ENCODE assay signal across 8 cellular contexts in genomic region chr6:158644227-158645063, GRCh38. TPM values are rescaled to one million over a fixed set of nuclear protein-coding genes. Genes with fewer than 3 reads are reported as not detected.
DNase-seq lines count a peak whose midpoint lies in the region; ATAC-seq and TF ChIP-seq lines count a peak whose summit lies in the region.

Gene DYNLT1 (minus strand): TSS chr6:158644743. CDS start chr6:158644708, 35 bp downstream.

- H3K9ac ChIP-seq in duodenal mucosa (ENCODE audit: low read depth in 1 of 2, low read length in 2 of 2), result peak within 1 kb of the TSS; percentile 91 to 94

- peak within 1 kb of the TSS; percentile 97 for H3K27ac Mint-ChIP-seq in activated CD4-positive, alpha-beta memory T cell treated with anti-CD3 and anti-CD28 coated beads, Interleukin-2, amount 10 ng/mL, durations not matched to agents 7 days and 5 days

- no peaks in the 10 kb centered on the region for H3K27me3 Mint-ChIP-seq in activated CD4-positive, alpha-beta memory T cell treated with anti-CD3 and anti-CD28 coated beads, Interleukin-2, amount 10 ng/mL, durations not matched to agents 7 days and 5 days

- peak; percentile 74 for ATAC-seq in GM19324 (IDR thresholded peaks at IDR 0.05; ENCODE audit: low FRiP score, unreplicated experiment)
- peak; percentile 50 for ATAC-seq in HG03460 (IDR thresholded peaks at IDR 0.05; ENCODE audit: unreplicated experiment)

- POLR2A ChIA-PET in activated CD4-positive, alpha-beta memory T cell treated with anti-CD3 and anti-CD28 coated beads, Interleukin-2, amount 10 ng/mL, durations not matched to agents 7 days and 5 days (lab: Charles Lee), result interaction anchor here (0.7 to 10.2 kb wide), 35 partner anchors 7 to 438 kb away, joined by 3 to 192 read pairs (median 5); partner anchors contain the start of genes SYTL3, TAGAP and TMEM181

- TF ChIP-seq CTCF in C4-2B (conservative IDR thresholded peaks at IDR 0.05) (no peak), lower leg skin (IDR thresholded peaks at IDR 0.05) (no peak)

- H3K9me3 Mint-ChIP-seq in activated CD4-positive, alpha-beta memory T cell treated with anti-CD3 and anti-CD28 coated beads, Interleukin-2, amount 10 ng/mL, durations not matched to agents 7 days and 5 days, result no peaks in the 10 kb centered on the region

- DNase-seq in NCI-H748 treated with DMSO at 0.1 percent for 48 hours (lab: John Stamatoyannopoulos, UW), result peak; percentile 95
- DNase-seq in activated CD4-positive, alpha-beta memory T cell treated with anti-CD3 and anti-CD28 coated beads, Interleukin-2, amount 10 ng/mL, durations not matched to agents 7 days and 5 days, result peak; percentile 92
- peak; percentile 88 to 98 for DNase-seq in lower leg skin (ENCODE audit: low spot score in 2 of 2)
- DNase-seq in stimulated activated CD4-positive, alpha-beta T cell treated with anti-CD3 and anti-CD28 coated beads, Interleukin-4, amount 100 ng/mL, for 48 hours (ENCODE audit: low read depth in 2 of 2), result peak; percentile 85 to 90

- peak within 1 kb of the TSS; percentile 91 for H3K27ac ChIP-seq in C4-2B
- H3K27ac ChIP-seq in duodenal mucosa (ENCODE audit: low read depth, low read length), result peak within 1 kb of the TSS; percentile 96

- H3K27me3 ChIP-seq in duodenal mucosa (ENCODE audit: control insufficient read depth in 1 of 2, insufficient read depth in 2 of 2, low read length in 2 of 2), result no peaks in the 10 kb centered on the region

- CTCF ChIA-PET in activated CD4-positive, alpha-beta memory T cell treated with anti-CD3 and anti-CD28 coated beads, Interleukin-2, amount 10 ng/mL, durations not matched to agents 7 days and 5 days (lab: Charles Lee), result interaction anchor here (0.8 to 5.0 kb wide), 13 partner anchors 8 to 432 kb away, joined by 3 to 51 read pairs (median 6); no protein-coding TSS in a partner anchor

- peaks cover 75% of the 10 kb centered on the region for H3K4me1 Mint-ChIP-seq in activated CD4-positive, alpha-beta memory T cell treated with anti-CD3 and anti-CD28 coated beads, Interleukin-2, amount 10 ng/mL, durations not matched to agents 7 days and 5 days

- H3K4me3 ChIP-seq in duodenal mucosa (ENCODE audit: low read depth in 1 of 2, low read length in 2 of 2) (peak within 1 kb of the TSS; percentile 85 to 87), lower leg skin (ENCODE audit: low read depth, poor library complexity, severe bottlenecking) (peak within 1 kb of the TSS; percentile 86)

- H3K9me3 ChIP-seq in duodenal mucosa (ENCODE audit: control insufficient read depth in 1 of 2, low read length in 2 of 2), result no peaks in the 10 kb centered on the region

- peak within 1 kb of the TSS; percentile 100 for H3K4me3 Mint-ChIP-seq in activated CD4-positive, alpha-beta memory T cell treated with anti-CD3 and anti-CD28 coated beads, Interleukin-2, amount 10 ng/mL, durations not matched to agents 7 days and 5 days

- peaks cover 4 to 13% of the 10 kb centered on the region in 2 donors for H3K36me3 ChIP-seq in duodenal mucosa (ENCODE audit: control insufficient read depth in 1 of 2, insufficient read depth in 2 of 2, low read length in 2 of 2)

- intact Hi-C loops in lower leg skin (cut with DNase I; ENCODE audit: low total_unique reads), result no loop called here

- 1% methylated on average over 28 to 29 of the region's 82 CpGs for WGBS in lower leg skin, 2 donors

- TF ChIP-seq POLR2A in lower leg skin (IDR thresholded peaks at IDR 0.05), result peak in 1 of 2 donors; percentile 87

- peaks cover 37% of the 10 kb centered on the region for H3K36me3 Mint-ChIP-seq in activated CD4-positive, alpha-beta memory T cell treated with anti-CD3 and anti-CD28 coated beads, Interleukin-2, amount 10 ng/mL, durations not matched to agents 7 days and 5 days (ENCODE audit: low read depth)

- peaks cover 34 to 38% of the 10 kb centered on the region in 2 donors for H3K4me1 ChIP-seq in duodenal mucosa (ENCODE audit: control insufficient read depth in 1 of 2, insufficient read depth in 2 of 2, low read length in 2 of 2)

RNA-seq across cellular contexts. Expression of gene DYNLT1, which starts in this region (rescaled TPM):
- 100 to 1,000 TPM; 130 to 133 TPM for total RNA-seq in activated CD4-positive, alpha-beta memory T cell treated with anti-CD3 and anti-CD28 coated beads, Interleukin-2, amount 10 ng/mL, durations not matched to agents 7 days and 5 days
- total RNA-seq in lower leg skin, result 10 to 100 TPM; 27.0 to 48.6 (median 36.3) TPM

Comparison
In these comparisons a context has a peak if more than half of its experiments do, and no peak if none do; other contexts are left out.
1. Peak in every context shown above with its lines: DNase-seq, ATAC-seq, H3K4me3 ChIP-seq and H3K27ac ChIP-seq.